ENCODE assay signal across 8 cellular contexts in the genomic region with DNA sequence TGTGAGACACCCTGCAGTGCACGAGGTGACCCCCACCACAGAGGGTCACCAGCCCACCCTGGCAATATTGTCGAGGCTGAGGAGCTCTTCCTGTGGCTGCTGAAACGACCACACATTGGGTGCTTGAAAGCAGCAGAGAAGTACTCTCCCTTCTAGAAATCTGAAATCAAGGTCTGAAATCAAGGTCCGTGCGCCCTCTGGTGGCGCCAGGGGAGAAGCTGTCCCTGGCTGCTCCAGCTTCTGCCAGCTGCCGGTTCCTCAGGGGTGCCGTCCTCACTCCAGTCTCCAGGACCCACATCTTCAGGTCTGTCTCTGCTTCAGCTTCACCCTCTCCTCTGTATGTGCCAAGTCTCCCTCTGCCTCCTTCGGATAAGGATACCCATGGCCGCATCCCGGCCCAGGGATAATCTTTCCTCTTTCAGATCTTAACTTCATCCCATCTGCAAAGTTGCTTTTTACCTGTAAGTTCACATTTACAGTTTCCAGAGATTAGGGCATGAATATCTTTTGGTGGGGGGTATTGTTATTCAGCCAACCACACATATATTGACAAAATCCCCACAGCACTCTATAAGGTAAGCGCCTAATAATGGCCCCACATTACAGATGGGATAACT.
DNase-seq lines count a peak whose midpoint lies in the region; ATAC-seq and TF ChIP-seq lines count a peak whose summit lies in the region.

No MANE protein-coding gene starts in this region.

- no peaks in the 10 kb centered on the region for H3K36me3 Mint-ChIP-seq in MCF 10A (ENCODE audit: insufficient read depth, unreplicated experiment)

- DNase-seq in AG04449 (ENCODE audit: low read depth, low spot score) (no peak), NCI-H2171 treated with DMSO at 0.1 percent for 48 hours (lab: John Stamatoyannopoulos, UW) (peak; percentile 91), WERI-Rb-1 (peak; percentile 72), MCF 10A (ENCODE audit: unreplicated experiment) (peak; percentile 65), inferior parietal cortex (ENCODE audit: extremely low spot score) (peak; percentile 87)
- peak; percentile 31 to 40 for DNase-seq in stimulated activated CD4-positive, alpha-beta T cell treated with anti-CD3 and anti-CD28 coated beads, Interleukin-15, amount 100 ng/mL, for 48 hours (ENCODE audit: low read depth in 2 of 2)

- POLR2A ChIA-PET in AG04449 (lab: Yijun Ruan, JAX) (no interaction called here), MCF 10A (lab: Yijun Ruan, JAX) (interaction anchor here (1.1 to 1.3 kb wide), 2 partner anchors 40 to 465 kb away, joined by 4 read pairs; no protein-coding TSS in a partner anchor)

- peaks cover 11% of the 10 kb centered on the region for H3K9me3 Mint-ChIP-seq in MCF 10A (ENCODE audit: unreplicated experiment)

- no peak overlapping the region for H3K27ac ChIP-seq in WERI-Rb-1

- CTCF ChIA-PET in AG04449 (lab: Yijun Ruan, JAX) (interaction anchor here (0.8 to 2.8 kb wide), 35 partner anchors 9 to 649 kb away, joined by 3 to 28 read pairs (median 4); a partner anchor contains a TSS), MCF 10A (lab: Yijun Ruan, JAX) (interaction anchor here (0.5 to 5.0 kb wide), 71 partner anchors 9 to 1956 kb away, joined by 3 to 64 read pairs (median 4); no protein-coding TSS in a partner anchor)

- H3K4me3 Mint-ChIP-seq in MCF 10A (ENCODE audit: unreplicated experiment) = no peak overlapping the region

- no peaks in the 10 kb centered on the region for H3K27me3 ChIP-seq in WERI-Rb-1 (ENCODE audit: insufficient read depth, low read depth, severe bottlenecking)

- H3K27me3 Mint-ChIP-seq in MCF 10A (ENCODE audit: insufficient read depth, unreplicated experiment) = peaks cover 71% of the 10 kb centered on the region

- intact Hi-C loops in MCF 10A (cut with micrococcal nuclease) = no loop called here

- peak; percentile 48 for ATAC-seq in GM19463 (IDR thresholded peaks at IDR 0.05; ENCODE audit: unreplicated experiment)
- no peak for ATAC-seq in HG03432 (IDR thresholded peaks at IDR 0.05; ENCODE audit: unreplicated experiment)

- no peak overlapping the region for H3K4me3 ChIP-seq in AG04449 (ENCODE audit: low read depth, low read length)
- no peak overlapping the region for H3K4me3 ChIP-seq in WERI-Rb-1 (ENCODE audit: low read depth, low read length)

- H3K4me1 Mint-ChIP-seq in MCF 10A (ENCODE audit: insufficient read depth, unreplicated experiment) = no peaks in the 10 kb centered on the region

- TF ChIP-seq CTCF in AG04449 (IDR thresholded peaks at IDR 0.05; ENCODE audit: insufficient read depth, low read length, missing control alignments) = peak; percentile 93
- TF ChIP-seq CTCF in WERI-Rb-1 (IDR thresholded peaks at IDR 0.05; ENCODE audit: low read depth, low read length) = peak; percentile 89
- TF ChIP-seq CTCF in MCF 10A (IDR thresholded peaks at IDR 0.05; ENCODE audit: unreplicated experiment) = peak; percentile 77

- no peak overlapping the region for H3K27ac Mint-ChIP-seq in MCF 10A (ENCODE audit: low read depth, unreplicated experiment)

- H3K36me3 ChIP-seq in WERI-Rb-1 = no peaks in the 10 kb centered on the region

- BruUV-seq in MCF 10A (replicated peaks; lab: Mats Ljungman, UMichigan) = no TSS peak

- H3K9me3 ChIP-seq in WERI-Rb-1 (ENCODE audit: severe bottlenecking) = no peaks in the 10 kb centered on the region
